ENCODE assay signal across 15 cellular contexts in genomic region chr3:83403927-83404326, GRCh38.
A peak's percentile ranks its signal among the peaks of the same experiment; 100 is the strongest.
DNase-seq lines count a peak whose midpoint lies in the region; ATAC-seq and TF ChIP-seq lines count a peak whose summit lies in the region.
"Had no signal": no experiment of that assay in that cellular context is flagged by ENCODE, and none has a peak within 500 bp of the region (broad histone marks: within the 10 kb centered on the region; RNA-seq: fewer than 3 reads in every experiment).

No MANE protein-coding gene starts in this region.

- H3K4me3 ChIP-seq in DND-41 (ENCODE audit: low read depth in 1 of 2, low read length in 2 of 2) (no peak overlapping the region), SU-DHL-6 (ENCODE audit: insufficient read depth, low read length, poor library complexity, severe bottlenecking) (no peak overlapping the region), neuronal stem cell (ENCODE audit: low read length in 2 of 2) (no peak overlapping the region)
- H3K4me3 ChIP-seq: BLaER1, GM12878 had no signal

- no peaks in the 10 kb centered on the region for H3K27me3 Mint-ChIP-seq in stimulated activated memory B cell treated with anti-CD40 and anti-IgM and Interleukin-4, amounts not matched to agents 10 μg/mL and 1 μg/mL and 100 μg/mL, for 72 hours
- H3K27me3 Mint-ChIP-seq: CD4-positive, alpha-beta memory T cell had no signal

- no peak for TF ChIP-seq CTCF in DND-41 (IDR thresholded peaks at IDR 0.05; ENCODE audit: borderline replicate concordance, extremely low read depth, low read length, poor library complexity, severe bottlenecking)
- no peak for TF ChIP-seq CTCF in SU-DHL-6 (IDR thresholded peaks at IDR 0.05; ENCODE audit: insufficient read depth, low read length, poor library complexity, severe bottlenecking)

- H3K14ac ChIP-seq in neuronal stem cell (ENCODE audit: low read length) = no peak overlapping the region

- no peak overlapping the region for H2BK5ac ChIP-seq in neuronal stem cell (ENCODE audit: low read length)

- no peak overlapping the region for H3K27ac Mint-ChIP-seq in stimulated activated memory B cell treated with anti-CD40 and anti-IgM and Interleukin-4, amounts not matched to agents 10 μg/mL and 1 μg/mL and 100 μg/mL, for 72 hours
- H3K27ac Mint-ChIP-seq: CD14-positive monocyte; CD4-positive, alpha-beta memory T cell; H9 had no signal

- H3K4me2 ChIP-seq in DND-41 (ENCODE audit: insufficient read depth, low read length) (no peak overlapping the region), SU-DHL-6 (ENCODE audit: low read depth, low read length, poor library complexity, severe bottlenecking) (no peak overlapping the region), neuronal stem cell (ENCODE audit: insufficient read depth, low read length, poor library complexity, severe bottlenecking) (no peak overlapping the region)
- H3K4me2 ChIP-seq: BLaER1 had no signal

- H3K27ac ChIP-seq in DND-41 (ENCODE audit: low read length) (no peak overlapping the region), SU-DHL-6 (ENCODE audit: low read depth, low read length) (no peak overlapping the region), neuronal stem cell (replicated peaks; ENCODE audit: low read length) (no peak overlapping the region)
- H3K27ac ChIP-seq: BLaER1 had no signal

- no peak overlapping the region for H2BK120ac ChIP-seq in neuronal stem cell (ENCODE audit: low read depth, low read length)

- no peaks in the 10 kb centered on the region for H3K4me1 Mint-ChIP-seq in stimulated activated memory B cell treated with anti-CD40 and anti-IgM and Interleukin-4, amounts not matched to agents 10 μg/mL and 1 μg/mL and 100 μg/mL, for 72 hours
- H3K4me1 Mint-ChIP-seq: CD14-positive monocyte; CD4-positive, alpha-beta memory T cell; H9 had no signal

- no peak overlapping the region for H3K23ac ChIP-seq in neuronal stem cell (ENCODE audit: low read depth, low read length, poor library complexity)

- no peak overlapping the region for H2BK12ac ChIP-seq in neuronal stem cell (ENCODE audit: low read length)

- no peak overlapping the region for H4K91ac ChIP-seq in neuronal stem cell (ENCODE audit: low read depth, low read length, poor library complexity)

- H3K9ac ChIP-seq in DND-41 (ENCODE audit: low read depth, low read length) (no peak overlapping the region), SU-DHL-6 (ENCODE audit: low read length) (no peak overlapping the region), neuronal stem cell (ENCODE audit: low read depth, low read length, poor library complexity) (no peak overlapping the region)
- H3K9ac ChIP-seq: BLaER1 had no signal

- H2AFZ ChIP-seq in DND-41 (ENCODE audit: low read depth, low read length) (no peak overlapping the region), SU-DHL-6 (ENCODE audit: low read depth, low read length, severe bottlenecking) (peak overlapping the region; percentile 77), neuronal stem cell (ENCODE audit: low read length) (no peak overlapping the region)

- H3K36me3 ChIP-seq in DND-41 (ENCODE audit: insufficient read depth, low read length) = no peaks in the 10 kb centered on the region
- H3K36me3 ChIP-seq in SU-DHL-6 (ENCODE audit: low read length) = no peaks in the 10 kb centered on the region
- no peaks in the 10 kb centered on the region for H3K36me3 ChIP-seq in neuronal stem cell (replicated peaks in 1 of 2; ENCODE audit: control insufficient read depth in 2 of 2, insufficient read depth in 2 of 2, low read length in 2 of 2)
- H3K36me3 ChIP-seq: BLaER1 had no signal

- H3K4ac ChIP-seq in neuronal stem cell (ENCODE audit: low read length) = no peak overlapping the region

- H3K18ac ChIP-seq in neuronal stem cell (ENCODE audit: low read length) = peak overlapping the region; percentile 8

- WGBS in neuronal stem cell (ENCODE audit: extremely low coverage in 2 of 2, insufficient read length in 2 of 2, insufficient replicate concordance in 1 of 2), 2 donors = no CpG with 5 or more reads among the region's 10 CpGs

- no peaks in the 10 kb centered on the region for H3K9me3 ChIP-seq in DND-41 (ENCODE audit: insufficient read depth, low read length, severe bottlenecking)
- no peaks in the 10 kb centered on the region for H3K9me3 ChIP-seq in SU-DHL-6 (ENCODE audit: insufficient read depth, low read length)
- H3K9me3 ChIP-seq in neuronal stem cell (replicated peaks in 1 of 2; ENCODE audit: control insufficient read depth in 2 of 2, insufficient read depth in 1 of 2, low read depth in 1 of 2, low read length in 2 of 2) = no peaks in the 10 kb centered on the region
- H3K9me3 ChIP-seq: BLaER1 had no signal

- H4K8ac ChIP-seq in neuronal stem cell (ENCODE audit: low read depth, low read length) = no peak overlapping the region

- ATAC-seq in DND-41 (ENCODE audit: insufficient read depth, low read depth) = peak; percentile 47; the same call in 1 of the 3 replicates
- ATAC-seq in stimulated activated memory B cell treated with anti-CD40 and anti-IgM and Interleukin-4, amounts not matched to agents 10 μg/mL and 1 μg/mL and 100 μg/mL, for 72 hours = peak; percentile 31
- no peak for ATAC-seq in GM21526 (IDR thresholded peaks at IDR 0.05; ENCODE audit: low FRiP score, unreplicated experiment)
- ATAC-seq: GM12878 had no signal

- no peaks in the 10 kb centered on the region for H3K79me1 ChIP-seq in neuronal stem cell (ENCODE audit: low read depth, low read length)

- no peaks in the 10 kb centered on the region for H3K9me2 ChIP-seq in SU-DHL-6 (replicated peaks; ENCODE audit: insufficient read depth, low read length)

- H3K4me1 ChIP-seq in DND-41 (ENCODE audit: insufficient read depth, low read length) (no peaks in the 10 kb centered on the region), neuronal stem cell (ENCODE audit: control insufficient read depth in 2 of 2, insufficient read depth in 1 of 2, low read depth in 1 of 2, low read length in 2 of 2) (no peaks in the 10 kb centered on the region)
- H3K4me1 ChIP-seq: BLaER1 had no signal

- H3K79me2 ChIP-seq in DND-41 (ENCODE audit: insufficient read depth, low read length) (no peaks in the 10 kb centered on the region), SU-DHL-6 (ENCODE audit: insufficient read depth, low read length) (no peaks in the 10 kb centered on the region)

- H2AK5ac ChIP-seq in neuronal stem cell (ENCODE audit: low read depth, low read length) = no peak overlapping the region

- H2BK15ac ChIP-seq in neuronal stem cell (ENCODE audit: low read length) = no peak overlapping the region

- no peaks in the 10 kb centered on the region for H3K36me3 Mint-ChIP-seq in stimulated activated memory B cell treated with anti-CD40 and anti-IgM and Interleukin-4, amounts not matched to agents 10 μg/mL and 1 μg/mL and 100 μg/mL, for 72 hours
- H3K36me3 Mint-ChIP-seq: CD14-positive monocyte; CD4-positive, alpha-beta memory T cell had no signal

- no peak for DNase-seq in DND-41
- no peak for DNase-seq in neuronal stem cell (ENCODE audit: low spot score)
- DNase-seq in NCI-H1417 treated with DMSO at 0.1 percent for 48 hours (lab: John Stamatoyannopoulos, UW) = no peak
- no peak for DNase-seq in DMS 273 treated with DMSO at 0.1 percent for 48 hours (lab: John Stamatoyannopoulos, UW)
- DNase-seq: 8988T; CD4-positive, alpha-beta memory T cell; DMS79 treated with DMSO at 0.1 percent for 48 hours; EL; H9 had no signal

- H4K20me1 ChIP-seq in DND-41 (ENCODE audit: insufficient read depth, low read length) (no peaks in the 10 kb centered on the region), SU-DHL-6 (ENCODE audit: low read depth, low read length) (no peaks in the 10 kb centered on the region)
- H4K20me1 ChIP-seq: BLaER1 had no signal

- H3K27me3 ChIP-seq in DND-41 (ENCODE audit: insufficient read depth, low read length, poor library complexity) (no peaks in the 10 kb centered on the region), SU-DHL-6 (ENCODE audit: low read length) (no peaks in the 10 kb centered on the region), neuronal stem cell (ENCODE audit: control insufficient read depth in 3 of 3, insufficient read depth in 3 of 3, low read depth in 1 of 3, low read length in 3 of 3) (no peaks in the 10 kb centered on the region)
- H3K27me3 ChIP-seq: BLaER1 had no signal

- no peak overlapping the region for H3K4me3 Mint-ChIP-seq in stimulated activated memory B cell treated with anti-CD40 and anti-IgM and Interleukin-4, amounts not matched to agents 10 μg/mL and 1 μg/mL and 100 μg/mL, for 72 hours
- H3K4me3 Mint-ChIP-seq: CD14-positive monocyte; CD4-positive, alpha-beta memory T cell; H9 had no signal

- H3K9me3 Mint-ChIP-seq in stimulated activated memory B cell treated with anti-CD40 and anti-IgM and Interleukin-4, amounts not matched to agents 10 μg/mL and 1 μg/mL and 100 μg/mL, for 72 hours = peaks cover 2% of the 10 kb centered on the region

- no peaks in the 10 kb centered on the region for H3F3A ChIP-seq in SU-DHL-6 (ENCODE audit: insufficient read depth)
